Comparison of ENCODE assay signal across 8 cellular contexts in genomic region chr7:24576171-24577052, GRCh38. TPM values are rescaled to one million over a fixed set of nuclear protein-coding genes. Genes with fewer than 3 reads are reported as not detected.
DNase-seq lines count a peak whose midpoint lies in the region; ATAC-seq and TF ChIP-seq lines count a peak whose summit lies in the region.

No MANE protein-coding gene starts in this region.

- no peaks in the 10 kb centered on the region for H3K9me3 Mint-ChIP-seq in CD8-positive, alpha-beta memory T cell

- H3K36me3 ChIP-seq in CD8-positive, alpha-beta memory T cell (ENCODE audit: insufficient read depth, low read length), result no peaks in the 10 kb centered on the region
- H3K36me3 ChIP-seq in body of pancreas (replicated peaks in 1 of 2; ENCODE audit: insufficient read depth in 1 of 2, low read depth in 2 of 2), result no peaks in the 10 kb centered on the region

- no peak overlapping the region for H3K4me3 ChIP-seq in CD8-positive, alpha-beta memory T cell (ENCODE audit: low read length)
- H3K4me3 ChIP-seq in HL-60 (replicated peaks; ENCODE audit: insufficient read depth, low read length) (no peak overlapping the region), body of pancreas (no peak overlapping the region)

- peaks cover 34% of the 10 kb centered on the region for H3K4me1 ChIP-seq in CD8-positive, alpha-beta memory T cell (ENCODE audit: insufficient read depth, low read length)
- H3K4me1 ChIP-seq in body of pancreas, result peaks cover 58% of the 10 kb centered on the region

- intact Hi-C loops in body of pancreas (cut with DNase I), result loop anchor here (10.0 kb wide), 1 partner anchor 88 kb away; no protein-coding TSS in a partner anchor

- peak in 1 of 5 donors; percentile 7 for DNase-seq in CD8-positive, alpha-beta memory T cell
- DNase-seq in HL-60 (ENCODE audit: low read depth in 1 of 2, low spot score in 1 of 2) (peak; percentile 42 to 45), NCI-H748 (lab: John Stamatoyannopoulos, UW; ENCODE audit: unreplicated experiment) (peak; percentile 70), body of pancreas (peak; percentile 25 to 57 (median 53)), left lobe of liver (ENCODE audit: low spot score) (no peak), OCI-M2 (lab: John Stamatoyannopoulos, UW; ENCODE audit: unreplicated experiment) (no peak)

- no peak overlapping the region for H3K27ac ChIP-seq in CD8-positive, alpha-beta memory T cell (ENCODE audit: low read depth, low read length)
- no peak overlapping the region for H3K27ac ChIP-seq in HL-60 (replicated peaks)
- no peak overlapping the region for H3K27ac ChIP-seq in body of pancreas

- H3K27me3 Mint-ChIP-seq in CD8-positive, alpha-beta memory T cell, result peaks cover 0 to 1% of the 10 kb centered on the region in 2 donors

- H3K4me3 Mint-ChIP-seq in CD8-positive, alpha-beta memory T cell, result peak overlapping the region in 4 of 7 donors; percentile 12 to 58 (median 40)

- no peaks in the 10 kb centered on the region for H3K27me3 ChIP-seq in CD8-positive, alpha-beta memory T cell (ENCODE audit: insufficient read depth, low read length, poor library complexity, severe bottlenecking)
- peaks cover 6% of the 10 kb centered on the region for H3K27me3 ChIP-seq in HL-60 (ENCODE audit: insufficient read depth, poor library complexity, severe bottlenecking)
- H3K27me3 ChIP-seq in body of pancreas, result no peaks in the 10 kb centered on the region

- WGBS in body of pancreas, 2 donors, result 10 to 17% methylated on average over 2 of the region's 2 CpGs

- CTCF ChIA-PET in CD8-positive, alpha-beta memory T cell (lab: Charles Lee), result interaction anchor here (1.4 kb wide), 1 partner anchor 14 kb away, joined by 5 read pairs; no protein-coding TSS in a partner anchor

- peaks cover 28 to 49% (median 47%) of the 10 kb centered on the region in 3 donors for H3K4me1 Mint-ChIP-seq in CD8-positive, alpha-beta memory T cell

- no peaks in the 10 kb centered on the region for H3K9me3 ChIP-seq in CD8-positive, alpha-beta memory T cell (ENCODE audit: low read length)
- H3K9me3 ChIP-seq in body of pancreas, result no peaks in the 10 kb centered on the region

- H3K27ac Mint-ChIP-seq in CD8-positive, alpha-beta memory T cell, result peak overlapping the region in 1 of 8 donors; percentile 9

- peaks cover 0 to 7% (median 0%) of the 10 kb centered on the region in 3 donors for H3K36me3 Mint-ChIP-seq in CD8-positive, alpha-beta memory T cell

- ATAC-seq in GM18907 (IDR thresholded peaks at IDR 0.05; ENCODE audit: unreplicated experiment) (peak; percentile 35), body of pancreas (no peak), left lobe of liver (peak; percentile 19), GM19023 (IDR thresholded peaks at IDR 0.05; ENCODE audit: unreplicated experiment) (no peak)

- TF ChIP-seq POLR2A in body of pancreas (IDR thresholded peaks at IDR 0.05), result no peak

- TF ChIP-seq CTCF in HL-60 (IDR thresholded peaks at IDR 0.05; ENCODE audit: insufficient read depth, low read length) (peak; percentile 40), body of pancreas (IDR thresholded peaks at IDR 0.05) (peak; percentile 32 to 69 (median 62))

- POLR2A ChIA-PET in CD8-positive, alpha-beta memory T cell (lab: Charles Lee), result no interaction called here

RNA-seq across cellular contexts. Expression of gene PALS2, which starts 3.2 kb away (rescaled TPM):
- total RNA-seq in CD8-positive, alpha-beta memory T cell, result 10 to 100 TPM; 36.6 to 38.2 TPM
- 14.8 TPM for polyA plus RNA-seq in CD8-positive, alpha-beta memory T cell
- total RNA-seq in body of pancreas (10 to 100 TPM; 11.7 to 17.1 TPM), left lobe of liver (14.9 TPM)

Comparison
In these comparisons a context has a peak if more than half of its experiments do, and no peak if none do; other contexts are left out.
1. DNase-seq: peak in HL-60 (2 of 2), NCI-H748 (single experiment) and body of pancreas (4 of 4); none in left lobe of liver (single experiment) and OCI-M2 (single experiment).
2. ATAC-seq: peak in GM18907 (single experiment) and left lobe of liver (single experiment); none in body of pancreas (single experiment) and GM19023 (single experiment).